1 cellular context compared by ENCODE assay signal in genomic region chr2:99198103-99198841, GRCh38.
TF ChIP-seq lines count a peak whose summit lies in the region.

No MANE protein-coding gene starts in this region.

TF ChIP-seq in GM23338, 12 proteins besides CTCF, POLR2A, EP300 and RAD21:
- TF ChIP-seq CREB1 (CRISPR knock-in tag; IDR thresholded peaks at IDR 0.05; ENCODE audit: low read depth), result no peak
